In the genomic region with DNA sequence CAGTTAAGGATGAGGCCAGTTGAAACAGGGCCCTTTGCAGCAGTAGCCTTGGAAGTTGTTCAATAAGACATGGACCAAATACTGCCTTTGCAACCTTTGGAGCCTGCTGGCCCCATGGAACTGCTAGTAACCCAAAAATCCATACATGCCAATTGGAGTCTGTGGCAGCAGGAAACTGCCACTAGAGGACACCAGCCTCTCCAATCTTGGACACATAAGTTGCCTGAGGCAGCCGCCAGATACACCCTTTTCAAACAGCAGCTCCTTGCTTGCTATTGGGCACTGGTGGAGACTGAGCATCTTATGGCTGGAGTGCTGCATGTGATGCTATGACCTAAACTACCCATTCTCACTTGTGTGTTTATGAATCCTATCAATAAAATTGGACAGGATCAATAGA, we compare ENCODE assay signal across 2 cellular contexts.
TF ChIP-seq lines count a peak whose summit lies in the region.

No MANE protein-coding gene starts in this region.

TF ChIP-seq in GM23338, 12 proteins besides CTCF, POLR2A, EP300 and RAD21 (continued from another document):
- TF ChIP-seq, protein P1, sequence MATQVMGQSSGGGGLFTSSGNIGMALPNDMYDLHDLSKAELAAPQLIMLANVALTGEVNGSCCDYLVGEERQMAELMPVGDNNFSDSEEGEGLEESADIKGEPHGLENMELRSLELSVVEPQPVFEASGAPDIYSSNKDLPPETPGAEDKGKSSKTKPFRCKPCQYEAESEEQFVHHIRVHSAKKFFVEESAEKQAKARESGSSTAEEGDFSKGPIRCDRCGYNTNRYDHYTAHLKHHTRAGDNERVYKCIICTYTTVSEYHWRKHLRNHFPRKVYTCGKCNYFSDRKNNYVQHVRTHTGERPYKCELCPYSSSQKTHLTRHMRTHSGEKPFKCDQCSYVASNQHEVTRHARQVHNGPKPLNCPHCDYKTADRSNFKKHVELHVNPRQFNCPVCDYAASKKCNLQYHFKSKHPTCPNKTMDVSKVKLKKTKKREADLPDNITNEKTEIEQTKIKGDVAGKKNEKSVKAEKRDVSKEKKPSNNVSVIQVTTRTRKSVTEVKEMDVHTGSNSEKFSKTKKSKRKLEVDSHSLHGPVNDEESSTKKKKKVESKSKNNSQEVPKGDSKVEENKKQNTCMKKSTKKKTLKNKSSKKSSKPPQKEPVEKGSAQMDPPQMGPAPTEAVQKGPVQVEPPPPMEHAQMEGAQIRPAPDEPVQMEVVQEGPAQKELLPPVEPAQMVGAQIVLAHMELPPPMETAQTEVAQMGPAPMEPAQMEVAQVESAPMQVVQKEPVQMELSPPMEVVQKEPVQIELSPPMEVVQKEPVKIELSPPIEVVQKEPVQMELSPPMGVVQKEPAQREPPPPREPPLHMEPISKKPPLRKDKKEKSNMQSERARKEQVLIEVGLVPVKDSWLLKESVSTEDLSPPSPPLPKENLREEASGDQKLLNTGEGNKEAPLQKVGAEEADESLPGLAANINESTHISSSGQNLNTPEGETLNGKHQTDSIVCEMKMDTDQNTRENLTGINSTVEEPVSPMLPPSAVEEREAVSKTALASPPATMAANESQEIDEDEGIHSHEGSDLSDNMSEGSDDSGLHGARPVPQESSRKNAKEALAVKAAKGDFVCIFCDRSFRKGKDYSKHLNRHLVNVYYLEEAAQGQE (IDR thresholded peaks at IDR 0.05; ENCODE audit: unreplicated experiment) = no peak
- TF ChIP-seq EZH2phosphoT487 (IDR thresholded peaks at IDR 0.05; ENCODE audit: unreplicated experiment) = no peak
- no peak for TF ChIP-seq NANOG (IDR thresholded peaks at IDR 0.05; ENCODE audit: borderline replicate concordance)
- no peak for TF ChIP-seq STAT1 (IDR thresholded peaks at IDR 0.05; ENCODE audit: unreplicated experiment)
- TF ChIP-seq ZNF114 (CRISPR knock-in tag; IDR thresholded peaks at IDR 0.05) = no peak
- no peak for TF ChIP-seq POLR2AphosphoS5 (IDR thresholded peaks at IDR 0.05; ENCODE audit: low read depth)
- TF ChIP-seq ZNF462 (CRISPR knock-in tag; IDR thresholded peaks at IDR 0.05) = no peak
- TF ChIP-seq ZNF331 (CRISPR knock-in tag; IDR thresholded peaks at IDR 0.05; ENCODE audit: low read depth) = no peak
- no peak for TF ChIP-seq EZH2 (IDR thresholded peaks at IDR 0.05; ENCODE audit: low read depth, unreplicated experiment)

TF ChIP-seq in SK-N-SH treated with all-trans-retinoic acid at 6 μM for 48 hours, 23 proteins besides CTCF, POLR2A, EP300 and RAD21 (continued from another document):
- TF ChIP-seq, protein P2, sequence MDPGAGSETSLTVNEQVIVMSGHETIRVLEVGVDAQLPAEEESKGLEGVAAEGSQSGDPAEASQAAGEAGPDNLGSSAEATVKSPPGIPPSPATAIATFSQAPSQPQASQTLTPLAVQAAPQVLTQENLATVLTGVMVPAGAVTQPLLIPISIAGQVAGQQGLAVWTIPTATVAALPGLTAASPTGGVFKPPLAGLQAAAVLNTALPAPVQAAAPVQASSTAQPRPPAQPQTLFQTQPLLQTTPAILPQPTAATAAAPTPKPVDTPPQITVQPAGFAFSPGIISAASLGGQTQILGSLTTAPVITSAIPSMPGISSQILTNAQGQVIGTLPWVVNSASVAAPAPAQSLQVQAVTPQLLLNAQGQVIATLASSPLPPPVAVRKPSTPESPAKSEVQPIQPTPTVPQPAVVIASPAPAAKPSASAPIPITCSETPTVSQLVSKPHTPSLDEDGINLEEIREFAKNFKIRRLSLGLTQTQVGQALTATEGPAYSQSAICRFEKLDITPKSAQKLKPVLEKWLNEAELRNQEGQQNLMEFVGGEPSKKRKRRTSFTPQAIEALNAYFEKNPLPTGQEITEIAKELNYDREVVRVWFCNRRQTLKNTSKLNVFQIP (CRISPR knock-in tag; IDR thresholded peaks at IDR 0.05; ENCODE audit: borderline replicate concordance, low read depth) = no peak
- no peak for TF ChIP-seq ZFP3 (CRISPR knock-in tag; IDR thresholded peaks at IDR 0.05)
- no peak for TF ChIP-seq SNAI2 (CRISPR knock-in tag; IDR thresholded peaks at IDR 0.05)
- TF ChIP-seq OSR1 (CRISPR knock-in tag; IDR thresholded peaks at IDR 0.05) = no peak
- no peak for TF ChIP-seq ZNF8 (CRISPR knock-in tag; IDR thresholded peaks at IDR 0.05)
- no peak for TF ChIP-seq GLIS3 (CRISPR knock-in tag; IDR thresholded peaks at IDR 0.05)
- TF ChIP-seq, protein P3, sequence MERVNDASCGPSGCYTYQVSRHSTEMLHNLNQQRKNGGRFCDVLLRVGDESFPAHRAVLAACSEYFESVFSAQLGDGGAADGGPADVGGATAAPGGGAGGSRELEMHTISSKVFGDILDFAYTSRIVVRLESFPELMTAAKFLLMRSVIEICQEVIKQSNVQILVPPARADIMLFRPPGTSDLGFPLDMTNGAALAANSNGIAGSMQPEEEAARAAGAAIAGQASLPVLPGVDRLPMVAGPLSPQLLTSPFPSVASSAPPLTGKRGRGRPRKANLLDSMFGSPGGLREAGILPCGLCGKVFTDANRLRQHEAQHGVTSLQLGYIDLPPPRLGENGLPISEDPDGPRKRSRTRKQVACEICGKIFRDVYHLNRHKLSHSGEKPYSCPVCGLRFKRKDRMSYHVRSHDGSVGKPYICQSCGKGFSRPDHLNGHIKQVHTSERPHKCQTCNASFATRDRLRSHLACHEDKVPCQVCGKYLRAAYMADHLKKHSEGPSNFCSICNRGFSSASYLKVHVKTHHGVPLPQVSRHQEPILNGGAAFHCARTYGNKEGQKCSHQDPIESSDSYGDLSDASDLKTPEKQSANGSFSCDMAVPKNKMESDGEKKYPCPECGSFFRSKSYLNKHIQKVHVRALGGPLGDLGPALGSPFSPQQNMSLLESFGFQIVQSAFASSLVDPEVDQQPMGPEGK (CRISPR knock-in tag; IDR thresholded peaks at IDR 0.05; ENCODE audit: borderline replicate concordance) = no peak
- TF ChIP-seq PPARA (CRISPR knock-in tag; IDR thresholded peaks at IDR 0.05; ENCODE audit: borderline replicate concordance) = no peak
- no peak for TF ChIP-seq ZC3H10 (CRISPR knock-in tag; IDR thresholded peaks at IDR 0.05)
- TF ChIP-seq, protein P4, sequence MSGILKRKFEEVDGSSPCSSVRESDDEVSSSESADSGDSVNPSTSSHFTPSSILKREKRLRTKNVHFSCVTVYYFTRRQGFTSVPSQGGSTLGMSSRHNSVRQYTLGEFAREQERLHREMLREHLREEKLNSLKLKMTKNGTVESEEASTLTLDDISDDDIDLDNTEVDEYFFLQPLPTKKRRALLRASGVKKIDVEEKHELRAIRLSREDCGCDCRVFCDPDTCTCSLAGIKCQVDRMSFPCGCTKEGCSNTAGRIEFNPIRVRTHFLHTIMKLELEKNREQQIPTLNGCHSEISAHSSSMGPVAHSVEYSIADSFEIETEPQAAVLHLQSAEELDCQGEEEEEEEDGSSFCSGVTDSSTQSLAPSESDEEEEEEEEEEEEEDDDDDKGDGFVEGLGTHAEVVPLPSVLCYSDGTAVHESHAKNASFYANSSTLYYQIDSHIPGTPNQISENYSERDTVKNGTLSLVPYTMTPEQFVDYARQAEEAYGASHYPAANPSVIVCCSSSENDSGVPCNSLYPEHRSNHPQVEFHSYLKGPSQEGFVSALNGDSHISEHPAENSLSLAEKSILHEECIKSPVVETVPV (CRISPR knock-in tag; IDR thresholded peaks at IDR 0.05) = no peak
- no peak for TF ChIP-seq BACH2 (CRISPR knock-in tag; IDR thresholded peaks at IDR 0.05; ENCODE audit: borderline replicate concordance)
- no peak for TF ChIP-seq ESRRG (CRISPR knock-in tag; IDR thresholded peaks at IDR 0.05)
- no peak for TF ChIP-seq CSDC2 (CRISPR knock-in tag; IDR thresholded peaks at IDR 0.05)
